ENCODE assay signal across 17 cellular contexts in the genomic region with DNA sequence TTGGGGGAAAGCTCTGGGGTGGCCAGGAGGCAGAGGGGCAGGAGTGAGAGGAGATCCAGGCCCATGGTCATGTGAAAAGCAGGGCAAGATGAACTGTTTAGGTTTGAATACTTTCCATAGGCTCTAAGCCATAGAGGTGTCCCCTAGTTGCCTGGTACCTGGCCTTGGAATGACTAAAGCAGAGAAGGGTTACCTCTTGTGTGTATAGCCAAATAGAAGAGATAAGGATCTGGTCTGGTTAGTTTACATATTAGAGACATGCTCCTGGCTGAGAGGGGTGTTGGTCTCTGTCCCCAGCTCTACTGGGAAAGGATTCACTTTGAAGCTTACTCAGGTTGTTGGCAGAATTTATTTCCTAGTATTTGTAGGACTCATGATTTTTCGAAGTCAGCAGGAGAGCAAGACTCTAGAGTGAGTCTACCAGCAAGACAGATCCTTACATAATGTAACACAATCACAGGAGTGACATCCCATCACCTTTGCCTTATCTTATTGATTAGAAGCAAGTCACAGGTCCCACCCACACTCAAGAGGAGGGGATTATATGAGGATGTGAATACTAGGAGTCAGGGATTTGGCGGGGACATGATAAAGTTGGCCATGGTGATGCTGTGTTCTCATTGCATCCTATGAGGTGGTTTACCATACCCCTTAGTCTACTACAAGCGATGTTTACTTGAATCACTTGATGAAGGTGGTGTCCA. TPM values are rescaled to one million over a fixed set of nuclear protein-coding genes. Genes with fewer than 3 reads are reported as not detected.
A peak's percentile ranks its signal among the peaks of the same experiment; 100 is the strongest.
DNase-seq lines count a peak whose midpoint lies in the region; ATAC-seq and TF ChIP-seq lines count a peak whose summit lies in the region.
"Had no signal": no experiment of that assay in that cellular context is flagged by ENCODE, and none has a peak within 500 bp of the region (broad histone marks: within the 10 kb centered on the region; RNA-seq: fewer than 3 reads in every experiment).

No MANE protein-coding gene starts in this region.

- no peaks in the 10 kb centered on the region for H3K9me3 ChIP-seq in GM23248 (ENCODE audit: low read depth)
- H3K9me3 ChIP-seq in RWPE2 (ENCODE audit: severe bottlenecking), result no peaks in the 10 kb centered on the region
- no peaks in the 10 kb centered on the region for H3K9me3 ChIP-seq in left lung

- ATAC-seq in RWPE2 (ENCODE audit: low read depth) (no peak), left lung (peak; percentile 13), HG02623 (IDR thresholded peaks at IDR 0.05; ENCODE audit: unreplicated experiment) (no peak)
- ATAC-seq: activated T-helper 17 cell treated with anti-CD3 and anti-CD28 coated beads, Interleukin-2, amount 50 U/mL, for 72 hours had no signal

- H3K4me3 ChIP-seq in GM23248 (no peak overlapping the region), RWPE2 (ENCODE audit: severe bottlenecking) (no peak overlapping the region), left lung (no peak overlapping the region), skin epidermis (no peak overlapping the region)

- H3K4me1 ChIP-seq in GM23248 (ENCODE audit: insufficient read depth) (peaks cover 59% of the 10 kb centered on the region), RWPE2 (ENCODE audit: insufficient read depth, poor library complexity, severe bottlenecking) (peaks cover 43% of the 10 kb centered on the region), left lung (peaks cover 9 to 17% of the 10 kb centered on the region in 2 donors)

- H3K9me2 ChIP-seq in GM23248 (ENCODE audit: insufficient read depth), result no peaks in the 10 kb centered on the region

- no peak overlapping the region for H2AFZ ChIP-seq in GM23248

- H4K20me1 ChIP-seq in GM23248 (ENCODE audit: insufficient read depth), result no peaks in the 10 kb centered on the region

- TF ChIP-seq CTCF in RWPE2 (IDR thresholded peaks at IDR 0.05; ENCODE audit: poor library complexity, severe bottlenecking) (no peak), left lung (IDR thresholded peaks at IDR 0.05) (no peak)

- peaks cover 54% of the 10 kb centered on the region for H3F3A ChIP-seq in GM23248 (ENCODE audit: insufficient read depth)

- H3K4me2 ChIP-seq in GM23248 (ENCODE audit: unreplicated experiment), result no peak overlapping the region

- intact Hi-C loops in left lung (cut with DNase I), result no loop called here

- H3K27ac ChIP-seq in GM23248, result peak overlapping the region; percentile 97
- peak overlapping the region; percentile 89 for H3K27ac ChIP-seq in RWPE2 (ENCODE audit: poor library complexity, severe bottlenecking)
- H3K27ac ChIP-seq in left lung, result peak overlapping the region; percentile 77 to 78
- H3K27ac ChIP-seq in skin epidermis, result peak overlapping the region in 15 of 21 experiments; percentile 16 to 90 (median 71)

- DNase-seq in GM23248 (no peak), RWPE2 (ENCODE audit: low spot score) (no peak), left lung (no peak), NCI-H1092 treated with DMSO at 0.1 percent for 48 hours (lab: John Stamatoyannopoulos, UW) (no peak), NCI-H446 treated with DMSO at 0.1 percent for 48 hours (lab: John Stamatoyannopoulos, UW) (no peak)
- DNase-seq: activated B cell treated with CpG ODN at 0.5 μM for 24 hours; activated CD8-positive, alpha-beta memory T cell treated with anti-CD3 and anti-CD28 coated beads for 24 hours; CD4-positive, CD25-positive, alpha-beta regulatory T cell; erythroblast; NCI-H187 treated with DMSO at 0.1 percent for 48 hours; NCI-H69; stimulated activated CD4-positive, alpha-beta T cell treated with anti-CD3 and anti-CD28 coated beads, Interleukin-15, amount 100 ng/mL, for 24 hours had no signal

- H3K27me3 ChIP-seq in GM23248 (replicated peaks; ENCODE audit: insufficient read depth), result no peaks in the 10 kb centered on the region
- H3K27me3 ChIP-seq in RWPE2 (ENCODE audit: insufficient read depth, poor library complexity, severe bottlenecking), result no peaks in the 10 kb centered on the region
- H3K27me3 ChIP-seq in left lung, result no peaks in the 10 kb centered on the region

- H3K9ac ChIP-seq in GM23248, result peak overlapping the region; percentile 59

- H3K36me3 ChIP-seq in GM23248 (ENCODE audit: low read depth), result no peaks in the 10 kb centered on the region
- H3K36me3 ChIP-seq in RWPE2 (ENCODE audit: low read depth), result no peaks in the 10 kb centered on the region
- no peaks in the 10 kb centered on the region for H3K36me3 ChIP-seq in left lung

- in situ Hi-C loops in GM23248 (cut with MboI), result no loop called here

- H3K79me2 ChIP-seq in GM23248 (ENCODE audit: insufficient read depth), result no peaks in the 10 kb centered on the region

- WGBS in GM23248 (ENCODE audit: low coverage in 1 of 2, low lambda C conversion rate in 2 of 2, missing lambda C conversion rate in 2 of 2), 2 experiments, result 84 to 93% methylated on average over 3 of the region's 3 CpGs

RNA-seq across cellular contexts. Expression of a gene that starts 11.4 kb away (rescaled TPM):
- total RNA-seq in GM23248 (2014; rRNA removed; shearing (Covaris generic)), result 7.2 and 10.5 TPM in 2 replicates
- polyA plus RNA-seq in GM23248 (2016; fragmentation: Nextera tagmentation; extraction: Ambion mirVana), result 10.7 and 12.4 TPM in 2 replicates
- total RNA-seq in left lung, result 100 to 1,000 TPM; 249 to 283 TPM
- total RNA-seq: activated B cell treated with CpG ODN at 0.5 μM for 24 hours had no signal
- polyA plus RNA-seq: CD4-positive, CD25-positive, alpha-beta regulatory T cell had no signal

RNA-seq across cellular contexts. Expression of a gene that starts 55.4 kb away (rescaled TPM):
- total RNA-seq in GM23248 (2014; rRNA removed; shearing (Covaris generic)), result not detected in 2 replicates
- not detected in 2 replicates for polyA plus RNA-seq in GM23248 (2016; fragmentation: Nextera tagmentation; extraction: Ambion mirVana)
- total RNA-seq in left lung, result 1 to 10 TPM; 8.5 to 8.8 TPM
- total RNA-seq: activated B cell treated with CpG ODN at 0.5 μM for 24 hours; activated T-helper 17 cell treated with anti-CD3 and anti-CD28 coated beads, Interleukin-2, amount 50 U/mL, for 72 hours; CD4-positive, CD25-positive, alpha-beta regulatory T cell; kidney epithelial cell; T-helper 1 cell treated with Interleukin-12 subunit alpha and Interleukin-12 subunit beta and Interleukin-4 antibody, amounts not matched to agents 30 ng/mL and 1 ng/mL, for 36 hours had no signal
- polyA plus RNA-seq: CD4-positive, CD25-positive, alpha-beta regulatory T cell had no signal

Comparison
In these comparisons a context has a peak if more than half of its experiments do, and no peak if none do; other contexts are left out.
1. RNA of a gene that starts 11.4 kb away (total RNA-seq): 249 to 283 TPM in left lung; 7.2 to 10.5 TPM in GM23248; every median in the first group is over 10 times any median in the second.
2. Peak in every context shown above with its lines, with median percentiles within 50 percentile points of each other: H3K27ac ChIP-seq.